ENCODE assay signal across 2 cellular contexts in genomic region chr10:93074597-93075368, GRCh38.
TF ChIP-seq lines count a peak whose summit lies in the region.

No MANE protein-coding gene starts in this region.

TF ChIP-seq in A549, 52 proteins besides CTCF, POLR2A, EP300 and RAD21:
- TF ChIP-seq E2F6 (IDR thresholded peaks at IDR 0.05; ENCODE audit: borderline replicate concordance, low read depth) (no peak), KDM1A (IDR thresholded peaks at IDR 0.05; ENCODE audit: low read depth) (no peak), EHMT2 (IDR thresholded peaks at IDR 0.05; ENCODE audit: low read depth) (no peak)

TF ChIP-seq in HCT116, 20 proteins besides CTCF, POLR2A, EP300 and RAD21 (continued from another document):
- TF ChIP-seq ZNF274 (IDR thresholded peaks at IDR 0.05; ENCODE audit: low read depth, low read length), result no peak
- no peak for TF ChIP-seq POLR2AphosphoS5 (IDR thresholded peaks at IDR 0.05; ENCODE audit: low read depth, low read length)
- no peak for TF ChIP-seq EZH2 (IDR thresholded peaks at IDR 0.05)
- no peak for TF ChIP-seq YY1 (IDR thresholded peaks at IDR 0.05; ENCODE audit: extremely low read depth, insufficient replicate concordance, low read depth, low read length)
- no peak for TF ChIP-seq CEBPB (IDR thresholded peaks at IDR 0.05; ENCODE audit: low read depth)
- TF ChIP-seq ZFX (IDR thresholded peaks at IDR 0.05), result no peak
- no peak for TF ChIP-seq ATF3 (IDR thresholded peaks at IDR 0.05)
- TF ChIP-seq FOSL1 (IDR thresholded peaks at IDR 0.05; ENCODE audit: low read depth), result no peak
- TF ChIP-seq ELF1 (IDR thresholded peaks at IDR 0.05; ENCODE audit: borderline replicate concordance, low read depth), result no peak
- no peak for TF ChIP-seq EZH2phosphoT487 (IDR thresholded peaks at IDR 0.05; ENCODE audit: borderline replicate concordance)
- TF ChIP-seq ZBTB33 (IDR thresholded peaks at IDR 0.05; ENCODE audit: extremely low read depth, insufficient replicate concordance, low read length), result no peak
- TF ChIP-seq SP1 (IDR thresholded peaks at IDR 0.05; ENCODE audit: low read depth), result no peak
- no peak for TF ChIP-seq REST (IDR thresholded peaks at IDR 0.05; ENCODE audit: low read depth)
